24 cellular contexts compared by ENCODE assay signal in genomic region chr11:71341173-71341572, GRCh38.
DNase-seq lines count a peak whose midpoint lies in the region; ATAC-seq, FAIRE-seq and TF ChIP-seq lines count a peak whose summit lies in the region.
"Had no signal": no experiment of that assay in that cellular context is flagged by ENCODE, and none has a peak within 500 bp of the region (broad histone marks: within the 10 kb centered on the region; RNA-seq: fewer than 3 reads in every experiment).

No MANE protein-coding gene starts in this region.

- no peak overlapping the region for H3K14ac ChIP-seq in neuronal stem cell (ENCODE audit: low read length)

- H2AFZ ChIP-seq in neuronal stem cell (ENCODE audit: low read length): no peak overlapping the region

- H3K9me3 ChIP-seq in RWPE2 (ENCODE audit: severe bottlenecking) (no peaks in the 10 kb centered on the region), neuronal stem cell (replicated peaks in 1 of 2; ENCODE audit: control insufficient read depth in 2 of 2, insufficient read depth in 1 of 2, low read depth in 1 of 2, low read length in 2 of 2) (no peaks in the 10 kb centered on the region), spleen (no peaks in the 10 kb centered on the region), pancreas (no peaks in the 10 kb centered on the region)
- H3K9me3 ChIP-seq: BLaER1 treated with 17β-estradiol and CSF1 and Interleukin-3, amounts not matched to agents 10 nM and 100 nM; Caco-2 had no signal

- TF ChIP-seq CTCF in RWPE2 (IDR thresholded peaks at IDR 0.05; ENCODE audit: poor library complexity, severe bottlenecking) (no peak), spleen (IDR thresholded peaks at IDR 0.05 in 8 of 11, conservative IDR thresholded peaks at IDR 0.05 in 3 of 11) (no peak), pancreas (IDR thresholded peaks at IDR 0.05) (no peak)

- H3K36me3 ChIP-seq in RWPE2 (ENCODE audit: low read depth): no peaks in the 10 kb centered on the region
- H3K36me3 ChIP-seq in neuronal stem cell (replicated peaks in 1 of 2; ENCODE audit: control insufficient read depth in 2 of 2, insufficient read depth in 2 of 2, low read length in 2 of 2): no peaks in the 10 kb centered on the region
- no peaks in the 10 kb centered on the region for H3K36me3 ChIP-seq in spleen
- no peaks in the 10 kb centered on the region for H3K36me3 ChIP-seq in pancreas
- H3K36me3 ChIP-seq: BLaER1 treated with 17β-estradiol and CSF1 and Interleukin-3, amounts not matched to agents 10 nM and 100 nM had no signal

- peak; percentile 20 for DNase-seq in RWPE2 (ENCODE audit: low spot score)
- DNase-seq in neuronal stem cell (ENCODE audit: low spot score): no peak
- DNase-seq in posterior vena cava (ENCODE audit: low spot score): peak; percentile 52
- peak; percentile 35 for DNase-seq in spleen
- no peak for DNase-seq in OCI-M1 (lab: John Stamatoyannopoulos, UW)
- DNase-seq in HK-2 (ENCODE audit: unreplicated experiment): no peak
- DNase-seq in pancreas: no peak
- no peak for DNase-seq in NCI-H2029 (lab: John Stamatoyannopoulos, UW)
- DNase-seq: 8988T; ACHN; AML-193; Calu3; CD4-positive, alpha-beta T cell; CD8-positive, alpha-beta T cell; DMS79 treated with DMSO at 0.1 percent for 48 hours; GF-D8 had no signal

- intact Hi-C loops in posterior vena cava (cut with DNase I): no loop called here
- intact Hi-C loops in spleen (cut with DNase I; ENCODE audit: low total_unique reads): no loop called here
- intact Hi-C loops in pancreas (cut with DNase I): loop anchor here in 2 of 3 donors (10.0 kb wide), 2 partner anchors 86 to 226 kb away; partner anchors contain the start of gene SHANK2 (in 1 of the 2)

- H3K23ac ChIP-seq in neuronal stem cell (ENCODE audit: low read depth, low read length, poor library complexity): peak overlapping the region; percentile 35

- H3K4me3 ChIP-seq in RWPE2 (ENCODE audit: severe bottlenecking): no peak overlapping the region
- H3K4me3 ChIP-seq in neuronal stem cell (ENCODE audit: low read length in 2 of 2): no peak overlapping the region
- no peak overlapping the region for H3K4me3 ChIP-seq in spleen
- H3K4me3 ChIP-seq in pancreas: no peak overlapping the region
- H3K4me3 ChIP-seq: BLaER1 treated with 17β-estradiol and CSF1 and Interleukin-3, amounts not matched to agents 10 nM and 100 nM had no signal

- TF ChIP-seq POLR2A in spleen (IDR thresholded peaks at IDR 0.05): no peak

- H2BK120ac ChIP-seq in neuronal stem cell (ENCODE audit: low read depth, low read length): no peak overlapping the region

- H3K4me2 ChIP-seq in neuronal stem cell (ENCODE audit: insufficient read depth, low read length, poor library complexity, severe bottlenecking): no peak overlapping the region
- H3K4me2 ChIP-seq: BLaER1 treated with 17β-estradiol and CSF1 and Interleukin-3, amounts not matched to agents 10 nM and 100 nM had no signal

- ATAC-seq in RWPE2 (ENCODE audit: low read depth) (no peak), pancreas (no peak)
- ATAC-seq: CD8-positive, alpha-beta T cell had no signal

- H3K9ac ChIP-seq in neuronal stem cell (ENCODE audit: low read depth, low read length, poor library complexity): no peak overlapping the region
- H3K9ac ChIP-seq: BLaER1 treated with 17β-estradiol and CSF1 and Interleukin-3, amounts not matched to agents 10 nM and 100 nM had no signal

- H3K4ac ChIP-seq in neuronal stem cell (ENCODE audit: low read length): no peak overlapping the region

- no peak overlapping the region for H2BK5ac ChIP-seq in neuronal stem cell (ENCODE audit: low read length)

- peak overlapping the region; percentile 41 for H2AK5ac ChIP-seq in neuronal stem cell (ENCODE audit: low read depth, low read length)

- no peaks in the 10 kb centered on the region for H3K27me3 ChIP-seq in RWPE2 (ENCODE audit: insufficient read depth, poor library complexity, severe bottlenecking)
- peaks cover 0 to 18% (median 0%) of the 10 kb centered on the region in 3 experiments for H3K27me3 ChIP-seq in neuronal stem cell (ENCODE audit: control insufficient read depth in 3 of 3, insufficient read depth in 3 of 3, low read depth in 1 of 3, low read length in 3 of 3)
- peaks cover 0 to 15% (median 0%) of the 10 kb centered on the region in 7 donors for H3K27me3 ChIP-seq in spleen (replicated peaks in 1 of 7)
- H3K27me3 ChIP-seq in pancreas: no peaks in the 10 kb centered on the region
- H3K27me3 ChIP-seq: BLaER1 treated with 17β-estradiol and CSF1 and Interleukin-3, amounts not matched to agents 10 nM and 100 nM had no signal

- no peak for FAIRE-seq in pancreas (lab: Jason Lieb, UNC)
- FAIRE-seq: A204.1, D721Med, G401.6, GM12891, GM19239 had no signal

- no peak overlapping the region for H3K27ac ChIP-seq in RWPE2 (ENCODE audit: poor library complexity, severe bottlenecking)
- H3K27ac ChIP-seq in neuronal stem cell (replicated peaks; ENCODE audit: low read length): no peak overlapping the region
- H3K27ac ChIP-seq in spleen: no peak overlapping the region
- no peak overlapping the region for H3K27ac ChIP-seq in pancreas
- H3K27ac ChIP-seq: BLaER1 treated with 17β-estradiol and CSF1 and Interleukin-3, amounts not matched to agents 10 nM and 100 nM; C4-2B had no signal

- peaks cover 9% of the 10 kb centered on the region for H3K4me1 ChIP-seq in RWPE2 (ENCODE audit: insufficient read depth, poor library complexity, severe bottlenecking)
- peaks cover 0 to 1% of the 10 kb centered on the region in 2 donors for H3K4me1 ChIP-seq in neuronal stem cell (ENCODE audit: control insufficient read depth in 2 of 2, insufficient read depth in 1 of 2, low read depth in 1 of 2, low read length in 2 of 2)
- H3K4me1 ChIP-seq in spleen: no peaks in the 10 kb centered on the region
- no peaks in the 10 kb centered on the region for H3K4me1 ChIP-seq in pancreas

- no peak overlapping the region for H4K8ac ChIP-seq in neuronal stem cell (ENCODE audit: low read depth, low read length)

- no peaks in the 10 kb centered on the region for H3K79me1 ChIP-seq in neuronal stem cell (ENCODE audit: low read depth, low read length)

- H4K91ac ChIP-seq in neuronal stem cell (ENCODE audit: low read depth, low read length, poor library complexity): no peak overlapping the region

- H2BK12ac ChIP-seq in neuronal stem cell (ENCODE audit: low read length): no peak overlapping the region

- no peak overlapping the region for H2BK15ac ChIP-seq in neuronal stem cell (ENCODE audit: low read length)

- H3K18ac ChIP-seq in neuronal stem cell (ENCODE audit: low read length): no peak overlapping the region

- WGBS in neuronal stem cell (ENCODE audit: extremely low coverage in 2 of 2, insufficient read length in 2 of 2, insufficient replicate concordance in 1 of 2), 2 donors: no CpG with 5 or more reads among the region's 8 CpGs
- 84 to 92% (median 87%) methylated on average over 8 of the region's 8 CpGs for WGBS in spleen, 5 donors
- 84% methylated on average over 7 to 8 of the region's 8 CpGs for WGBS in pancreas, 2 donors

Comparison
In these comparisons a context has a peak if more than half of its experiments do, and no peak if none do; other contexts are left out.
1. DNase-seq: peak in RWPE2 (single experiment), posterior vena cava (single experiment) and spleen (single experiment); none in neuronal stem cell (single experiment), OCI-M1 (single experiment), HK-2 (single experiment), pancreas (0 of 6) and NCI-H2029 (single experiment).
2. intact Hi-C loops: an anchor here in pancreas (10.0 kb wide); none called in posterior vena cava and spleen.